2 cellular contexts compared by ENCODE assay signal in the genomic region with DNA sequence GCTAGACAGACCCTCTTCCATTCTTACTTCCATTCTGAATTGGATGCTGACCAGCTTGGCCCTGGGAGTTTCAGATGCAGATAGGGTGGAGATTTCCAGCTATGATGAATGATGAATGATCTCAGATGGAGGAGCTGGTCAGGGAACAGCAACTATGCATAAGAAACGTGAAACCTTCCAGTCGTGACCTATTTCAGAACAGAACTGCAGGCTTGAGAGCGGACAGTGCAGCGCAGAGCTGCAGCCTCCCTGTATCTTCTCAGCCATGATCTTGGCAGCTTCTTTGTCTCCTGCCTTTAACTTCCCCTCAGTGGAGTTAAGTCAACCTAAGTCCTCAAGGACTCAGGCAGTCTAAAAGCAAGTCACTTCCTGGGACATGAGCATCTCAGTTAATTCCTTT.
TF ChIP-seq lines count a peak whose summit lies in the region.

No MANE protein-coding gene starts in this region.

TF ChIP-seq in IMR-90, 13 proteins besides CTCF, POLR2A, EP300 and RAD21:
- TF ChIP-seq CEBPB (IDR thresholded peaks at IDR 0.05; ENCODE audit: low read depth, low read length), result no peak
- TF ChIP-seq RCOR1 (IDR thresholded peaks at IDR 0.05; ENCODE audit: insufficient replicate concordance, low read length), result no peak
- TF ChIP-seq ELK1 (IDR thresholded peaks at IDR 0.05; ENCODE audit: borderline replicate concordance, low read depth, low read length), result no peak
- no peak for TF ChIP-seq MAZ (IDR thresholded peaks at IDR 0.05; ENCODE audit: borderline replicate concordance, low read depth, low read length)
- no peak for TF ChIP-seq MAFK (IDR thresholded peaks at IDR 0.05; ENCODE audit: low read depth, low read length)
- TF ChIP-seq RFX5 (IDR thresholded peaks at IDR 0.05; ENCODE audit: low read depth, low read length), result no peak
- TF ChIP-seq SMC3 (IDR thresholded peaks at IDR 0.05; ENCODE audit: low read depth, low read length), result no peak
- TF ChIP-seq, protein P1, sequence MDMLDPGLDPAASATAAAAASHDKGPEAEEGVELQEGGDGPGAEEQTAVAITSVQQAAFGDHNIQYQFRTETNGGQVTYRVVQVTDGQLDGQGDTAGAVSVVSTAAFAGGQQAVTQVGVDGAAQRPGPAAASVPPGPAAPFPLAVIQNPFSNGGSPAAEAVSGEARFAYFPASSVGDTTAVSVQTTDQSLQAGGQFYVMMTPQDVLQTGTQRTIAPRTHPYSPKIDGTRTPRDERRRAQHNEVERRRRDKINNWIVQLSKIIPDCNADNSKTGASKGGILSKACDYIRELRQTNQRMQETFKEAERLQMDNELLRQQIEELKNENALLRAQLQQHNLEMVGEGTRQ (IDR thresholded peaks at IDR 0.05; ENCODE audit: low read depth, low read length), result no peak
- no peak for TF ChIP-seq FOS (IDR thresholded peaks at IDR 0.05; ENCODE audit: low read depth, low read length)
- TF ChIP-seq CHD1 (IDR thresholded peaks at IDR 0.05; ENCODE audit: low read depth, low read length), result no peak
- TF ChIP-seq MXI1 (IDR thresholded peaks at IDR 0.05; ENCODE audit: borderline replicate concordance, low read depth, low read length), result no peak

TF ChIP-seq in SK-N-SH treated with all-trans-retinoic acid at 6 μM for 48 hours, 23 proteins besides CTCF, POLR2A, EP300 and RAD21:
- TF ChIP-seq SNAI2 (CRISPR knock-in tag; IDR thresholded peaks at IDR 0.05) (no peak), CSDC2 (CRISPR knock-in tag; IDR thresholded peaks at IDR 0.05) (no peak), ESRRG (CRISPR knock-in tag; IDR thresholded peaks at IDR 0.05) (no peak), BACH2 (CRISPR knock-in tag; IDR thresholded peaks at IDR 0.05; ENCODE audit: borderline replicate concordance) (no peak), ZFP30 (CRISPR knock-in tag; IDR thresholded peaks at IDR 0.05) (no peak), PPARA (CRISPR knock-in tag; IDR thresholded peaks at IDR 0.05; ENCODE audit: borderline replicate concordance) (no peak), RARB (CRISPR knock-in tag; IDR thresholded peaks at IDR 0.05) (no peak), TCF4 (CRISPR knock-in tag; IDR thresholded peaks at IDR 0.05; ENCODE audit: borderline replicate concordance) (no peak), OSR1 (CRISPR knock-in tag; IDR thresholded peaks at IDR 0.05) (no peak), ZC3H10 (CRISPR knock-in tag; IDR thresholded peaks at IDR 0.05) (no peak), ISL1 (CRISPR knock-in tag; IDR thresholded peaks at IDR 0.05) (no peak), ARNTL (CRISPR knock-in tag; IDR thresholded peaks at IDR 0.05; ENCODE audit: borderline replicate concordance, low read depth) (no peak)
- TF ChIP-seq, protein P2, sequence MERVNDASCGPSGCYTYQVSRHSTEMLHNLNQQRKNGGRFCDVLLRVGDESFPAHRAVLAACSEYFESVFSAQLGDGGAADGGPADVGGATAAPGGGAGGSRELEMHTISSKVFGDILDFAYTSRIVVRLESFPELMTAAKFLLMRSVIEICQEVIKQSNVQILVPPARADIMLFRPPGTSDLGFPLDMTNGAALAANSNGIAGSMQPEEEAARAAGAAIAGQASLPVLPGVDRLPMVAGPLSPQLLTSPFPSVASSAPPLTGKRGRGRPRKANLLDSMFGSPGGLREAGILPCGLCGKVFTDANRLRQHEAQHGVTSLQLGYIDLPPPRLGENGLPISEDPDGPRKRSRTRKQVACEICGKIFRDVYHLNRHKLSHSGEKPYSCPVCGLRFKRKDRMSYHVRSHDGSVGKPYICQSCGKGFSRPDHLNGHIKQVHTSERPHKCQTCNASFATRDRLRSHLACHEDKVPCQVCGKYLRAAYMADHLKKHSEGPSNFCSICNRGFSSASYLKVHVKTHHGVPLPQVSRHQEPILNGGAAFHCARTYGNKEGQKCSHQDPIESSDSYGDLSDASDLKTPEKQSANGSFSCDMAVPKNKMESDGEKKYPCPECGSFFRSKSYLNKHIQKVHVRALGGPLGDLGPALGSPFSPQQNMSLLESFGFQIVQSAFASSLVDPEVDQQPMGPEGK (CRISPR knock-in tag; IDR thresholded peaks at IDR 0.05; ENCODE audit: borderline replicate concordance), result no peak
- TF ChIP-seq, protein P3, sequence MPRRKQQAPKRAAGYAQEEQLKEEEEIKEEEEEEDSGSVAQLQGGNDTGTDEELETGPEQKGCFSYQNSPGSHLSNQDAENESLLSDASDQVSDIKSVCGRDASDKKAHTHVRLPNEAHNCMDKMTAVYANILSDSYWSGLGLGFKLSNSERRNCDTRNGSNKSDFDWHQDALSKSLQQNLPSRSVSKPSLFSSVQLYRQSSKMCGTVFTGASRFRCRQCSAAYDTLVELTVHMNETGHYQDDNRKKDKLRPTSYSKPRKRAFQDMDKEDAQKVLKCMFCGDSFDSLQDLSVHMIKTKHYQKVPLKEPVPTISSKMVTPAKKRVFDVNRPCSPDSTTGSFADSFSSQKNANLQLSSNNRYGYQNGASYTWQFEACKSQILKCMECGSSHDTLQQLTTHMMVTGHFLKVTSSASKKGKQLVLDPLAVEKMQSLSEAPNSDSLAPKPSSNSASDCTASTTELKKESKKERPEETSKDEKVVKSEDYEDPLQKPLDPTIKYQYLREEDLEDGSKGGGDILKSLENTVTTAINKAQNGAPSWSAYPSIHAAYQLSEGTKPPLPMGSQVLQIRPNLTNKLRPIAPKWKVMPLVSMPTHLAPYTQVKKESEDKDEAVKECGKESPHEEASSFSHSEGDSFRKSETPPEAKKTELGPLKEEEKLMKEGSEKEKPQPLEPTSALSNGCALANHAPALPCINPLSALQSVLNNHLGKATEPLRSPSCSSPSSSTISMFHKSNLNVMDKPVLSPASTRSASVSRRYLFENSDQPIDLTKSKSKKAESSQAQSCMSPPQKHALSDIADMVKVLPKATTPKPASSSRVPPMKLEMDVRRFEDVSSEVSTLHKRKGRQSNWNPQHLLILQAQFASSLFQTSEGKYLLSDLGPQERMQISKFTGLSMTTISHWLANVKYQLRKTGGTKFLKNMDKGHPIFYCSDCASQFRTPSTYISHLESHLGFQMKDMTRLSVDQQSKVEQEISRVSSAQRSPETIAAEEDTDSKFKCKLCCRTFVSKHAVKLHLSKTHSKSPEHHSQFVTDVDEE (CRISPR knock-in tag; IDR thresholded peaks at IDR 0.05), result no peak
- TF ChIP-seq, protein P4, sequence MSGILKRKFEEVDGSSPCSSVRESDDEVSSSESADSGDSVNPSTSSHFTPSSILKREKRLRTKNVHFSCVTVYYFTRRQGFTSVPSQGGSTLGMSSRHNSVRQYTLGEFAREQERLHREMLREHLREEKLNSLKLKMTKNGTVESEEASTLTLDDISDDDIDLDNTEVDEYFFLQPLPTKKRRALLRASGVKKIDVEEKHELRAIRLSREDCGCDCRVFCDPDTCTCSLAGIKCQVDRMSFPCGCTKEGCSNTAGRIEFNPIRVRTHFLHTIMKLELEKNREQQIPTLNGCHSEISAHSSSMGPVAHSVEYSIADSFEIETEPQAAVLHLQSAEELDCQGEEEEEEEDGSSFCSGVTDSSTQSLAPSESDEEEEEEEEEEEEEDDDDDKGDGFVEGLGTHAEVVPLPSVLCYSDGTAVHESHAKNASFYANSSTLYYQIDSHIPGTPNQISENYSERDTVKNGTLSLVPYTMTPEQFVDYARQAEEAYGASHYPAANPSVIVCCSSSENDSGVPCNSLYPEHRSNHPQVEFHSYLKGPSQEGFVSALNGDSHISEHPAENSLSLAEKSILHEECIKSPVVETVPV (CRISPR knock-in tag; IDR thresholded peaks at IDR 0.05), result no peak
